19 cellular contexts compared by ENCODE assay signal in the genomic region with DNA sequence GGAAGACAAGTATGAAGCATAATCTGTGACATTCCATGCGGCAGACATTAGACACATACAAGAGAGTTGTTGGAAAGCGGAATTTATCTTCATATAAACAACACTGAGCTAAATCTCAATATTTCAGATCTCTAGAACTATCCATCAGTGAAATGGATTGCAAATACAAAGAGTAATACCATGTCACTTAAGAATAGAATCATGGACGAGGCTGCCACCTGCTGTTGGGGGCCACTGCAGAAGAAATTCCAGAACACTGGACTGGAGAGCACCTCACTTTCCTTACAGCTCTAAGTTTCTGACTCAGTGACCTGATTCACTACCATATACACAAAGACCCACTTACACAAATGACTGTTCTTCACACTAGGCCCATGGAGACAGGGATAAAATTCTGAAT. TPM values are rescaled to one million over a fixed set of nuclear protein-coding genes. Genes with fewer than 3 reads are reported as not detected.
"Had no signal": no experiment of that assay in that cellular context is flagged by ENCODE, and none has a peak within 500 bp of the region (broad histone marks: within the 10 kb centered on the region; RNA-seq: fewer than 3 reads in every experiment).

No MANE protein-coding gene starts in this region.

RNA-seq across cellular contexts. Expression of a gene that starts 39.6 kb away (rescaled TPM):
- total RNA-seq: kidney, left colon, left lung, liver, lower lobe of right lung, mammary epithelial cell, natural killer cell, occipital lobe, osteocyte, posterior vena cava, psoas muscle, sigmoid colon, spleen, stomach, testis, thyroid gland, upper lobe of right lung had no signal
- polyA plus RNA-seq: immature natural killer cell, liver, mammary epithelial cell, psoas muscle, sigmoid colon, small intestine, spleen, stomach had no signal
